In genomic region chr10:5946419-5946775, GRCh38 we compare ENCODE assay signal across 8 cellular contexts. TPM values are rescaled to one million over a fixed set of nuclear protein-coding genes. Genes with fewer than 3 reads are reported as not detected.
A peak's percentile ranks its signal among the peaks of the same experiment; 100 is the strongest.
DNase-seq lines count a peak whose midpoint lies in the region; ATAC-seq and TF ChIP-seq lines count a peak whose summit lies in the region.
"Not testable (repeated sequence)": the region's sequence is repeated elsewhere in the genome, so short reads cannot be mapped to it uniquely, and the experiment has no call there.

No MANE protein-coding gene starts in this region.

- not testable (repeated sequence) for H3K9me2 ChIP-seq in GM23248 (ENCODE audit: insufficient read depth)

- H3K79me2 ChIP-seq in GM23248 (ENCODE audit: insufficient read depth); osteoblast (ENCODE audit: insufficient read depth, low read length): not testable (repeated sequence)

- H3K9ac ChIP-seq in GM23248 = peak overlapping the region; percentile 96

- TF ChIP-seq CTCF in WI38 (IDR thresholded peaks at IDR 0.05; ENCODE audit: low read depth, low read length); fibroblast of pulmonary artery (IDR thresholded peaks at IDR 0.05; ENCODE audit: low read length, missing control alignments); right lobe of liver (IDR thresholded peaks at IDR 0.05); osteoblast (IDR thresholded peaks at IDR 0.05; ENCODE audit: extremely low read depth, low read depth, low read length): not testable (repeated sequence)

- peak overlapping the region; percentile 71 for H2AFZ ChIP-seq in GM23248
- peak overlapping the region; percentile 88 for H2AFZ ChIP-seq in osteoblast (ENCODE audit: low read length)

- H3K4me3 ChIP-seq in GM23248; right lobe of liver; osteoblast (ENCODE audit: insufficient read depth, low read length); urinary bladder (ENCODE audit: low read depth, low read length): not testable (repeated sequence)
- H3K4me3 ChIP-seq in WI38 (ENCODE audit: low read depth, low read length) = peak overlapping the region; percentile 40; the same call in 1 of the 2 replicates
- H3K4me3 ChIP-seq in fibroblast of pulmonary artery (replicated peaks; ENCODE audit: low read depth, low read length) = peak overlapping the region; percentile 2

- in situ Hi-C loops in GM23248 (cut with MboI) = not testable (repeated sequence)

- not testable (repeated sequence) for DNase-seq in GM23248; fibroblast of pulmonary artery (ENCODE audit: low read depth); right lobe of liver; osteoblast (ENCODE audit: insufficient read length, low spot score, missing footprints); stimulated activated effector memory CD8-positive, alpha-beta T cell treated with anti-CD3 and anti-CD28 coated beads, Interleukin-12 subunit alpha, Interleukin-12 subunit beta, amount 100 ng/mL, for 72 hours (ENCODE audit: low spot score in 2 of 2)

- H3K4me3 Mint-ChIP-seq in stimulated activated effector memory CD8-positive, alpha-beta T cell treated with anti-CD3 and anti-CD28 coated beads, Interleukin-12 subunit alpha, Interleukin-12 subunit beta, amount 100 ng/mL, for 72 hours = not testable (repeated sequence)

- H3K9me3 ChIP-seq in GM23248 (ENCODE audit: low read depth); right lobe of liver; osteoblast (ENCODE audit: low read depth, low read length): not testable (repeated sequence)

- H3K4me2 ChIP-seq in GM23248 (ENCODE audit: unreplicated experiment) (peak overlapping the region; percentile 61), osteoblast (ENCODE audit: insufficient read depth, low read length) (peak overlapping the region; percentile 68)

- intact Hi-C loops in right lobe of liver (cut with DNase I) = not testable (repeated sequence)

- peak overlapping the region; percentile 52 for H3K27ac Mint-ChIP-seq in stimulated activated effector memory CD8-positive, alpha-beta T cell treated with anti-CD3 and anti-CD28 coated beads, Interleukin-12 subunit alpha, Interleukin-12 subunit beta, amount 100 ng/mL, for 72 hours

- H3K27ac ChIP-seq in GM23248 (peak overlapping the region; percentile 100), cingulate gyrus (ENCODE audit: low read depth, low read length) (peak overlapping the region; percentile 65), right lobe of liver (peak overlapping the region; percentile 41 to 81 (median 58)), osteoblast (ENCODE audit: low read depth, low read length) (peak overlapping the region; percentile 99), urinary bladder (ENCODE audit: low read depth) (peak overlapping the region; percentile 72)

- not testable (repeated sequence) for H3K36me3 ChIP-seq in GM23248 (ENCODE audit: low read depth); right lobe of liver; osteoblast (ENCODE audit: insufficient read depth, low read length); urinary bladder (ENCODE audit: insufficient read depth)

- H3K36me3 Mint-ChIP-seq in stimulated activated effector memory CD8-positive, alpha-beta T cell treated with anti-CD3 and anti-CD28 coated beads, Interleukin-12 subunit alpha, Interleukin-12 subunit beta, amount 100 ng/mL, for 72 hours = not testable (repeated sequence)

- peaks cover 14% of the 10 kb centered on the region for H3K4me1 Mint-ChIP-seq in stimulated activated effector memory CD8-positive, alpha-beta T cell treated with anti-CD3 and anti-CD28 coated beads, Interleukin-12 subunit alpha, Interleukin-12 subunit beta, amount 100 ng/mL, for 72 hours

- H3K4me1 ChIP-seq in GM23248 (ENCODE audit: insufficient read depth) (peaks cover 44% of the 10 kb centered on the region), right lobe of liver (peaks cover 0 to 21% (median 6%) of the 10 kb centered on the region in 4 donors), osteoblast (ENCODE audit: insufficient read depth, low read length) (peaks cover 35% of the 10 kb centered on the region)
- H3K4me1 ChIP-seq in urinary bladder (ENCODE audit: insufficient read depth) = not testable (repeated sequence)

- not testable (repeated sequence) for H3K27me3 ChIP-seq in GM23248 (replicated peaks; ENCODE audit: insufficient read depth); right lobe of liver; osteoblast (ENCODE audit: insufficient read depth, low read length)

- not testable (repeated sequence) for TF ChIP-seq POLR2A in right lobe of liver (IDR thresholded peaks at IDR 0.05)

- WGBS in GM23248 (ENCODE audit: low coverage in 1 of 2, low lambda C conversion rate in 2 of 2, missing lambda C conversion rate in 2 of 2), 2 experiments = 89 to 90% methylated on average over 10 of the region's 10 CpGs
- WGBS in right lobe of liver (ENCODE audit: insufficient coverage, low coverage, low lambda C conversion rate, missing lambda C conversion rate) = 79% methylated on average over 9 of the region's 10 CpGs
- 87% methylated on average over 10 of the region's 10 CpGs for WGBS in urinary bladder

- H3F3A ChIP-seq in GM23248 (ENCODE audit: insufficient read depth) = peaks cover 33% of the 10 kb centered on the region

- H3K9me3 Mint-ChIP-seq in stimulated activated effector memory CD8-positive, alpha-beta T cell treated with anti-CD3 and anti-CD28 coated beads, Interleukin-12 subunit alpha, Interleukin-12 subunit beta, amount 100 ng/mL, for 72 hours = not testable (repeated sequence)

- not testable (repeated sequence) for ATAC-seq in right lobe of liver; stimulated activated effector memory CD8-positive, alpha-beta T cell treated with anti-CD3 and anti-CD28 coated beads, Interleukin-12 subunit alpha, Interleukin-12 subunit beta, amount 100 ng/mL, for 72 hours

- not testable (repeated sequence) for H4K20me1 ChIP-seq in GM23248 (ENCODE audit: insufficient read depth); osteoblast (ENCODE audit: insufficient read depth, low read length)

RNA-seq across cellular contexts. Expression of gene IL15RA, which starts 30.9 kb away (rescaled TPM):
- total RNA-seq in GM23248 (2014; rRNA removed; shearing (Covaris generic)) = 0.89 and 7.0 TPM in 2 replicates
- 4.0 and 4.9 TPM in 2 replicates for polyA plus RNA-seq in GM23248 (2016; fragmentation: Nextera tagmentation; extraction: Ambion mirVana)
- total RNA-seq in right lobe of liver = 10 to 100 TPM in 4 of 6 experiments, 1 to 10 TPM in 2; 6.2 to 42.7 (median 13.3) TPM
- 1.1 and 1.2 TPM in 2 replicates for total RNA-seq in osteoblast
- total RNA-seq in urinary bladder = 3.5 TPM
- polyA plus RNA-seq in urinary bladder = 50.2 TPM

RNA-seq across cellular contexts. Expression of gene FBH1, which starts 56.4 kb away (rescaled TPM):
- 79.3 and 87.6 TPM in 2 replicates for total RNA-seq in GM23248 (2014; rRNA removed; shearing (Covaris generic))
- 66.4 and 71.4 TPM in 2 replicates for polyA plus RNA-seq in GM23248 (2016; fragmentation: Nextera tagmentation; extraction: Ambion mirVana)
- 10 to 100 TPM; 30.8 to 38.6 (median 35.8) TPM for total RNA-seq in right lobe of liver
- 80.2 and 93.7 TPM in 2 replicates for total RNA-seq in osteoblast
- 65.7 TPM for total RNA-seq in urinary bladder
- polyA plus RNA-seq in urinary bladder = 57.4 TPM

RNA-seq across cellular contexts. Expression of gene ANKRD16, which starts 56.7 kb away (rescaled TPM):
- total RNA-seq in GM23248 (2014; rRNA removed; shearing (Covaris generic)) = 5.4 and 5.9 TPM in 2 replicates
- 2.7 and 3.1 TPM in 2 replicates for polyA plus RNA-seq in GM23248 (2016; fragmentation: Nextera tagmentation; extraction: Ambion mirVana)
- 1 to 10 TPM; 1.8 to 6.1 (median 4.1) TPM for total RNA-seq in right lobe of liver
- total RNA-seq in osteoblast = 7.2 and 9.4 TPM in 2 replicates
- 8.8 TPM for total RNA-seq in urinary bladder
- polyA plus RNA-seq in urinary bladder = 9.3 TPM
